ENCODE assay signal across 10 cellular contexts in the genomic region with DNA sequence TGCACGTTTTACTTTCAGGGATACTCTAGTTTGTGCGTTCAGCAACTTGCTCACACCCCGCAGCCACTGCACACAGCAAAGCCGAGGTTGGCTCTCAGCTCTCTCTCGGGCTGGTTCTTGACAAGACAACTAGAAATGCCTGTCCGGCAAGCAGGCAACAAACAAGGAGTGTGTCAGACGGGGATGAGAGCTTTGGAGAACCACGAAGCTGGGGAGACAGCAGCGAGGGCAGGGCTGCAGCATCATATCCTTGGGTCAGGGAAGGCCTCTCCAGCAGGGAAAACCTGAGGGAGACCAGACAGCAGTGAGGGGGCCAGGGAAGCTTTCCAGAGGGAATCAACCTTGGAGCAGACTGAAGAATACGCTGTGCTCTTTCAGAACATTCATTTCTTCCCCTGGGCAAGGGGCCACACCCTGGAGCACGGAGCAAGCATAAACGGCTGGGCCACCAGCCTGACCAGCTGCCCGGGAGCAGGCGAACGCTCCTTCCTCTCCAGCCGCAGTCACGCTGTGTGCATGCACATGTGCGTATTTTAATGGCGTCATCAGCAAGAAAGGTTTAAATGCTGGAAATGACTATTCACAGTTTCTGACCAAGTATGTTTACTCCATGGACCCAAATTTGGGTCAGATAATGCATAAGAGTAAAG. TPM values are rescaled to one million over a fixed set of nuclear protein-coding genes. Genes with fewer than 3 reads are reported as not detected.
A peak's percentile ranks its signal among the peaks of the same experiment; 100 is the strongest.
DNase-seq lines count a peak whose midpoint lies in the region; ATAC-seq and TF ChIP-seq lines count a peak whose summit lies in the region.
"Had no signal": no experiment of that assay in that cellular context is flagged by ENCODE, and none has a peak within 500 bp of the region (broad histone marks: within the 10 kb centered on the region; RNA-seq: fewer than 3 reads in every experiment).

No MANE protein-coding gene starts in this region.

- peak overlapping the region; percentile 54 for H3K27ac ChIP-seq in C4-2B
- peak overlapping the region; percentile 31 for H3K27ac ChIP-seq in psoas muscle

- H3K36me3 ChIP-seq in psoas muscle (ENCODE audit: insufficient read depth in 1 of 2, low read depth in 1 of 2): no peaks in the 10 kb centered on the region

- WGBS in psoas muscle, 3 donors: 29 to 56% (median 43%) methylated on average over 19 of the region's 19 CpGs

- H3K36me3 Mint-ChIP-seq in activated CD8-positive, alpha-beta T cell treated with anti-CD3 and anti-CD28 coated beads for 36 hours (ENCODE audit: low read depth): peaks cover 39% of the 10 kb centered on the region
- peaks cover 21% of the 10 kb centered on the region for H3K36me3 Mint-ChIP-seq in activated naive CD4-positive, alpha-beta T cell treated with anti-CD3 and anti-CD28 coated beads, Interleukin-2, amount 10 ng/mL, durations not matched to agents 7 days and 5 days

- H3K4me3 ChIP-seq in psoas muscle: peak overlapping the region; percentile 19

- TF ChIP-seq CTCF in C4-2B (conservative IDR thresholded peaks at IDR 0.05) (no peak), psoas muscle (IDR thresholded peaks at IDR 0.05) (no peak)
- TF ChIP-seq CTCF in activated CD8-positive, alpha-beta T cell treated with anti-CD3 and anti-CD28 coated beads for 36 hours (IDR thresholded peaks at IDR 0.05): no peak

- CTCF ChIA-PET in activated CD8-positive, alpha-beta T cell treated with anti-CD3 and anti-CD28 coated beads for 36 hours (lab: Charles Lee): interaction anchor here (0.6 to 2.0 kb wide), 4 partner anchors 62 to 210 kb away, joined by 3 to 5 read pairs (median 4); no protein-coding TSS in a partner anchor
- CTCF ChIA-PET in activated naive CD4-positive, alpha-beta T cell treated with anti-CD3 and anti-CD28 coated beads, Interleukin-2, amount 10 ng/mL, durations not matched to agents 7 days and 5 days (lab: Charles Lee): interaction anchor here (1.1 to 1.4 kb wide), 4 partner anchors 12 to 72 kb away, joined by 3 to 5 read pairs (median 4); no protein-coding TSS in a partner anchor

- H3K27me3 ChIP-seq in psoas muscle (ENCODE audit: insufficient read depth in 3 of 3, low read length in 2 of 3): no peaks in the 10 kb centered on the region

- no peak for ATAC-seq in activated CD8-positive, alpha-beta T cell treated with anti-CD3 and anti-CD28 coated beads for 36 hours
- ATAC-seq in Right ventricle myocardium superior (ENCODE audit: poor library complexity): peak; percentile 59
- peak; percentile 60 to 76 (median 74) for ATAC-seq in psoas muscle

- no peak overlapping the region for H3K4me3 Mint-ChIP-seq in activated CD8-positive, alpha-beta T cell treated with anti-CD3 and anti-CD28 coated beads for 36 hours
- H3K4me3 Mint-ChIP-seq in activated naive CD4-positive, alpha-beta T cell treated with anti-CD3 and anti-CD28 coated beads, Interleukin-2, amount 10 ng/mL, durations not matched to agents 7 days and 5 days: no peak overlapping the region

- H3K27ac Mint-ChIP-seq in activated CD8-positive, alpha-beta T cell treated with anti-CD3 and anti-CD28 coated beads for 36 hours: peak overlapping the region; percentile 36
- no peak overlapping the region for H3K27ac Mint-ChIP-seq in activated naive CD4-positive, alpha-beta T cell treated with anti-CD3 and anti-CD28 coated beads, Interleukin-2, amount 10 ng/mL, durations not matched to agents 7 days and 5 days

- H3K27me3 Mint-ChIP-seq in activated CD8-positive, alpha-beta T cell treated with anti-CD3 and anti-CD28 coated beads for 36 hours: no peaks in the 10 kb centered on the region
- no peaks in the 10 kb centered on the region for H3K27me3 Mint-ChIP-seq in activated naive CD4-positive, alpha-beta T cell treated with anti-CD3 and anti-CD28 coated beads, Interleukin-2, amount 10 ng/mL, durations not matched to agents 7 days and 5 days

- DNase-seq in activated CD8-positive, alpha-beta T cell treated with anti-CD3 and anti-CD28 coated beads for 36 hours: no peak
- DNase-seq in Right ventricle myocardium superior (peak; percentile 82), psoas muscle (peak; percentile 75 to 81), NCI-H146 treated with DMSO at 0.1 percent for 48 hours (lab: John Stamatoyannopoulos, UW; ENCODE audit: unreplicated experiment) (no peak), SKM-1 treated with dmso at 0.1 percent for 144 hours (lab: John Stamatoyannopoulos, UW; ENCODE audit: unreplicated experiment) (no peak)
- DNase-seq in activated naive CD4-positive, alpha-beta T cell treated with anti-CD3 and anti-CD28 coated beads, Interleukin-2, amount 10 ng/mL, durations not matched to agents 7 days and 5 days: no peak
- no peak for DNase-seq in activated CD8-positive, alpha-beta memory T cell treated with anti-CD3 and anti-CD28 coated beads, Interleukin-2, amount 50 U/mL, for 48 hours
- DNase-seq: NCI-H345, T-helper 1 cell had no signal

- no peaks in the 10 kb centered on the region for H3K9me3 ChIP-seq in psoas muscle

- H3K9me3 Mint-ChIP-seq in activated CD8-positive, alpha-beta T cell treated with anti-CD3 and anti-CD28 coated beads for 36 hours: no peaks in the 10 kb centered on the region
- H3K9me3 Mint-ChIP-seq in activated naive CD4-positive, alpha-beta T cell treated with anti-CD3 and anti-CD28 coated beads, Interleukin-2, amount 10 ng/mL, durations not matched to agents 7 days and 5 days: no peaks in the 10 kb centered on the region

- H3K4me1 ChIP-seq in psoas muscle: peaks cover 36% of the 10 kb centered on the region

- intact Hi-C loops in activated CD8-positive, alpha-beta T cell treated with anti-CD3 and anti-CD28 coated beads for 36 hours (cut with micrococcal nuclease): loop anchor here (5.0 kb wide), 1 partner anchor 101 kb away; no protein-coding TSS in a partner anchor
- intact Hi-C loops in Right ventricle myocardium superior (cut with DNase I): no loop called here
- intact Hi-C loops in psoas muscle (cut with DNase I): loop anchor here in 1 of 2 donors (10.0 kb wide), 1 partner anchor 52 kb away; no protein-coding TSS in a partner anchor

- POLR2A ChIA-PET in activated CD8-positive, alpha-beta T cell treated with anti-CD3 and anti-CD28 coated beads for 36 hours (lab: Charles Lee): interaction anchor here (1.0 to 2.3 kb wide), 3 partner anchors 12 to 46 kb away, joined by 4 to 13 read pairs (median 8); no protein-coding TSS in a partner anchor

- H3K4me1 Mint-ChIP-seq in activated CD8-positive, alpha-beta T cell treated with anti-CD3 and anti-CD28 coated beads for 36 hours (ENCODE audit: low read depth): peaks cover 92% of the 10 kb centered on the region
- H3K4me1 Mint-ChIP-seq in activated naive CD4-positive, alpha-beta T cell treated with anti-CD3 and anti-CD28 coated beads, Interleukin-2, amount 10 ng/mL, durations not matched to agents 7 days and 5 days: peaks cover 87% of the 10 kb centered on the region

RNA-seq across cellular contexts. Expression of a gene that starts 58.7 kb away (rescaled TPM):
- 10 to 100 TPM; 57.9 to 58.3 TPM for total RNA-seq in activated CD8-positive, alpha-beta T cell treated with anti-CD3 and anti-CD28 coated beads for 36 hours
- total RNA-seq in Right ventricle myocardium superior (12.7 TPM), psoas muscle (10 to 100 TPM in 2 of 4 donors, 1 to 10 TPM in 2; 6.7 to 11.4 (median 8.5) TPM)
- 1 to 10 TPM; 2.9 to 5.0 (median 4.4) TPM for polyA plus RNA-seq in psoas muscle

Comparison
In these comparisons a context has a peak if more than half of its experiments do, and no peak if none do; other contexts are left out.
1. DNase-seq: peak in Right ventricle myocardium superior (single experiment) and psoas muscle (2 of 2); none in activated CD8-positive, alpha-beta T cell treated with anti-CD3 and anti-CD28 coated beads for 36 hours (single experiment), NCI-H146 treated with DMSO at 0.1 percent for 48 hours (single experiment), SKM-1 treated with dmso at 0.1 percent for 144 hours (single experiment), activated naive CD4-positive, alpha-beta T cell treated with anti-CD3 and anti-CD28 coated beads, Interleukin-2, amount 10 ng/mL, durations not matched to agents 7 days and 5 days (single experiment) and activated CD8-positive, alpha-beta memory T cell treated with anti-CD3 and anti-CD28 coated beads, Interleukin-2, amount 50 U/mL, for 48 hours (single experiment).